In genomic region chr1:94240822-94241221, GRCh38 we compare ENCODE assay signal across 11 cellular contexts. TPM values are rescaled to one million over a fixed set of nuclear protein-coding genes. Genes with fewer than 3 reads are reported as not detected.
DNase-seq lines count a peak whose midpoint lies in the region; ATAC-seq and TF ChIP-seq lines count a peak whose summit lies in the region.
"Had no signal": no experiment of that assay in that cellular context is flagged by ENCODE, and none has a peak within 500 bp of the region (broad histone marks: within the 10 kb centered on the region; RNA-seq: fewer than 3 reads in every experiment).

No MANE protein-coding gene starts in this region.

- TF ChIP-seq CTCF in cardiac muscle cell (IDR thresholded peaks at IDR 0.05; ENCODE audit: low read depth, low read length), result peak; percentile 44
- TF ChIP-seq CTCF in endothelial cell (IDR thresholded peaks at IDR 0.05; ENCODE audit: unreplicated experiment), result peak; percentile 31
- peak; percentile 77 for TF ChIP-seq CTCF in type B pancreatic cell (conservative IDR thresholded peaks at IDR 0.05)

- DNase-seq in cardiac muscle cell (ENCODE audit: low read depth in 1 of 2, low spot score in 1 of 2), result peak; percentile 48 to 51
- DNase-seq in Right ventricle myocardium superior, result no peak
- peak; percentile 22 to 67 for DNase-seq in NCI-H526 (lab: John Stamatoyannopoulos, UW)
- no peak for DNase-seq in endothelial cell (ENCODE audit: low spot score)
- no peak for DNase-seq in type B pancreatic cell (ENCODE audit: extremely low spot score, unreplicated experiment)
- DNase-seq in GF-D8 (lab: John Stamatoyannopoulos, UW), result no peak
- no peak for DNase-seq in NCI-H2171 treated with DMSO at 0.1 percent for 48 hours (lab: John Stamatoyannopoulos, UW)
- DNase-seq: activated CD4-positive, alpha-beta T cell treated with anti-CD3 and anti-CD28 coated beads, Interleukin-2, amount 50 U/mL, for 1 hour had no signal

- H3K27ac Mint-ChIP-seq in endothelial cell (ENCODE audit: unreplicated experiment) (no peak overlapping the region), type B pancreatic cell (peak overlapping the region; percentile 66)
- H3K27ac Mint-ChIP-seq: stimulated activated naive CD8-positive, alpha-beta T cell treated with anti-CD3 and anti-CD28 coated beads, Interleukin-15, Interleukin-2, amounts not matched to agents 100 ng/mL and 50 ng/mL, for 24 hours had no signal

- no peaks in the 10 kb centered on the region for H3K9me3 ChIP-seq in cardiac muscle cell (ENCODE audit: low read depth)

- H3K4me3 Mint-ChIP-seq in endothelial cell (ENCODE audit: unreplicated experiment), result no peak overlapping the region
- H3K4me3 Mint-ChIP-seq in type B pancreatic cell, result peak overlapping the region; percentile 63
- H3K4me3 Mint-ChIP-seq: stimulated activated naive CD8-positive, alpha-beta T cell treated with anti-CD3 and anti-CD28 coated beads, Interleukin-15, Interleukin-2, amounts not matched to agents 100 ng/mL and 50 ng/mL, for 24 hours had no signal

- H3K36me3 Mint-ChIP-seq in endothelial cell (ENCODE audit: low read depth, unreplicated experiment), result peaks cover 14% of the 10 kb centered on the region
- peaks cover 10% of the 10 kb centered on the region for H3K36me3 Mint-ChIP-seq in type B pancreatic cell

- no peak overlapping the region for H3K27ac ChIP-seq in cardiac muscle cell
- H3K27ac ChIP-seq: BLaER1 had no signal

- peaks cover 15% of the 10 kb centered on the region for H3K27me3 ChIP-seq in cardiac muscle cell

- no peaks in the 10 kb centered on the region for H3K36me3 ChIP-seq in cardiac muscle cell
- H3K36me3 ChIP-seq: BLaER1 had no signal

- H3K27me3 Mint-ChIP-seq in endothelial cell (ENCODE audit: unreplicated experiment), result peaks cover 11% of the 10 kb centered on the region
- peaks cover 52% of the 10 kb centered on the region for H3K27me3 Mint-ChIP-seq in type B pancreatic cell

- H3K9me3 Mint-ChIP-seq in endothelial cell (ENCODE audit: unreplicated experiment), result no peaks in the 10 kb centered on the region
- peaks cover 13% of the 10 kb centered on the region for H3K9me3 Mint-ChIP-seq in type B pancreatic cell

- H3K4me1 ChIP-seq in cardiac muscle cell (ENCODE audit: low read depth), result no peaks in the 10 kb centered on the region

- ATAC-seq in Right ventricle myocardium superior (ENCODE audit: poor library complexity) (no peak), HG03039 (IDR thresholded peaks at IDR 0.05; ENCODE audit: unreplicated experiment) (no peak)

- no peak overlapping the region for H3K4me3 ChIP-seq in cardiac muscle cell
- H3K4me3 ChIP-seq: BLaER1 had no signal

- H3K4me1 Mint-ChIP-seq in endothelial cell (ENCODE audit: unreplicated experiment) (peaks cover 48% of the 10 kb centered on the region), type B pancreatic cell (ENCODE audit: unreplicated experiment) (peaks cover 9% of the 10 kb centered on the region)

- intact Hi-C loops in Right ventricle myocardium superior (cut with DNase I), result loop anchor here (5.0 kb wide), 2 partner anchors 179 to 199 kb away; no protein-coding TSS in a partner anchor

RNA-seq across cellular contexts. Expression of gene ARHGAP29, which starts 3.4 kb away (rescaled TPM):
- total RNA-seq in cardiac muscle cell (5.6 and 7.4 TPM in 2 replicates), Right ventricle myocardium superior (27.5 TPM), endothelial cell (ENCODE audit: unreplicated experiment) (276 TPM), type B pancreatic cell (ENCODE audit: low replicate concordance) (42.7 and 213 TPM in 2 replicates)
- 8.1 and 9.7 TPM in 2 replicates for polyA plus RNA-seq in cardiac muscle cell

Comparison
In these comparisons a context has a peak if more than half of its experiments do, and no peak if none do; other contexts are left out.
1. DNase-seq: peak in cardiac muscle cell (2 of 2) and NCI-H526 (2 of 2); none in Right ventricle myocardium superior (single experiment), endothelial cell (single experiment), type B pancreatic cell (single experiment), GF-D8 (single experiment) and NCI-H2171 treated with DMSO at 0.1 percent for 48 hours (single experiment).
2. Peak in every context shown above with its lines, with median percentiles within 50 percentile points of each other: CTCF ChIP-seq.